In genomic region chr3:110454066-110454465, GRCh38 we compare ENCODE assay signal across 34 cellular contexts.
"Had no signal": no experiment of that assay in that cellular context is flagged by ENCODE, and none has a peak within 500 bp of the region (broad histone marks: within the 10 kb centered on the region; RNA-seq: fewer than 3 reads in every experiment).

No MANE protein-coding gene starts in this region.

- H3K27me3 ChIP-seq: brain microvascular endothelial cell, gastroesophageal sphincter, heart right ventricle, hepatocyte had no signal

- DNase-seq: activated CD4-positive, alpha-beta memory T cell treated with anti-CD3 and anti-CD28 coated beads for 36 hours; activated CD4-positive, alpha-beta T cell treated with anti-CD3 and anti-CD28 coated beads for 36 hours; activated CD4-positive, alpha-beta T cell treated with anti-CD3 and anti-CD28 coated beads, Interleukin-2, amount 10 ng/mL, durations not matched to agents 24 days and 14 days; activated CD4-positive, CD25-positive, alpha-beta regulatory T cell; activated CD4-positive, CD25-positive, alpha-beta regulatory T cell treated with anti-CD3 and anti-CD28 coated beads, Interleukin-2, amount 50 U/mL, for 72 hours; activated CD8-positive, alpha-beta memory T cell treated with anti-CD3 and anti-CD28 coated beads, Interleukin-2, amount 10 ng/mL, durations not matched to agents 7 days and 5 days; activated CD8-positive, alpha-beta memory T cell treated with anti-CD3 and anti-CD28 coated beads, Interleukin-2, amount 50 U/mL, for 4 hours; activated CD8-positive, alpha-beta T cell treated with anti-CD3 and anti-CD28 coated beads, Interleukin-2, amount 10 ng/mL, durations not matched to agents 7 days and 5 days; activated gamma-delta T cell; activated naive CD4-positive, alpha-beta T cell; activated naive CD4-positive, alpha-beta T cell treated with anti-CD3 and anti-CD28 coated beads, Interleukin-2, amount 10 ng/mL, durations not matched to agents 7 days and 5 days; activated naive CD8-positive, alpha-beta T cell treated with anti-CD3 and anti-CD28 coated beads, Interleukin-2, amount 10 ng/mL, durations not matched to agents 7 days and 5 days; activated T-cell treated with anti-CD3 and anti-CD28 coated beads, Interleukin-2, amount 50 U/mL, for 1 hour; activated T-cell treated with anti-CD3 and anti-CD28 coated beads, Interleukin-2, amount 50 U/mL, for 48 hours; amniotic stem cell; anterior cingulate cortex; brain microvascular endothelial cell; cortex of kidney; effector CD8-positive, alpha-beta T cell; foreskin melanocyte; heart right ventricle; T-helper 1 cell; T-helper 17 cell; T1000 had no signal

- H3K4me1 Mint-ChIP-seq: activated CD4-positive, alpha-beta T cell treated with anti-CD3 and anti-CD28 coated beads for 36 hours; activated CD4-positive, alpha-beta T cell treated with anti-CD3 and anti-CD28 coated beads, Interleukin-2, amount 10 ng/mL, durations not matched to agents 24 days and 14 days; activated CD8-positive, alpha-beta memory T cell treated with anti-CD3 and anti-CD28 coated beads, Interleukin-2, amount 10 ng/mL, durations not matched to agents 7 days and 5 days; activated naive CD4-positive, alpha-beta T cell treated with anti-CD3 and anti-CD28 coated beads, Interleukin-2, amount 10 ng/mL, durations not matched to agents 7 days and 5 days; activated naive CD8-positive, alpha-beta T cell treated with anti-CD3 and anti-CD28 coated beads, Interleukin-2, amount 10 ng/mL, durations not matched to agents 7 days and 5 days; central memory CD8-positive, alpha-beta T cell; T-helper 17 cell had no signal

- H3K27ac Mint-ChIP-seq: activated CD4-positive, alpha-beta memory T cell treated with anti-CD3 and anti-CD28 coated beads for 36 hours; activated CD4-positive, alpha-beta T cell treated with anti-CD3 and anti-CD28 coated beads for 36 hours; activated CD4-positive, alpha-beta T cell treated with anti-CD3 and anti-CD28 coated beads, Interleukin-2, amount 10 ng/mL, durations not matched to agents 24 days and 14 days; activated CD8-positive, alpha-beta memory T cell treated with anti-CD3 and anti-CD28 coated beads, Interleukin-2, amount 10 ng/mL, durations not matched to agents 7 days and 5 days; activated CD8-positive, alpha-beta T cell treated with anti-CD3 and anti-CD28 coated beads, Interleukin-2, amount 10 ng/mL, durations not matched to agents 7 days and 5 days; activated naive CD4-positive, alpha-beta T cell treated with anti-CD3 and anti-CD28 coated beads, Interleukin-2, amount 10 ng/mL, durations not matched to agents 7 days and 5 days; activated naive CD4-positive, alpha-beta T cell treated with anti-CD3 and anti-CD28 coated beads, Interleukin-2, amount 50 U/mL, for 72 hours; activated naive CD8-positive, alpha-beta T cell treated with anti-CD3 and anti-CD28 coated beads, Interleukin-2, amount 10 ng/mL, durations not matched to agents 7 days and 5 days; T-helper 17 cell; T-helper 2 cell treated with Interferon-gamma antibody and Interleukin-4, amounts not matched to agents 5 μg/mL and 100 μg/mL, for 36 hours had no signal

- H3K9me3 ChIP-seq: gastroesophageal sphincter had no signal

- H3K36me3 Mint-ChIP-seq: activated CD4-positive, alpha-beta memory T cell treated with anti-CD3 and anti-CD28 coated beads for 36 hours; activated CD8-positive, alpha-beta memory T cell treated with anti-CD3 and anti-CD28 coated beads, Interleukin-2, amount 10 ng/mL, durations not matched to agents 7 days and 5 days; activated naive CD4-positive, alpha-beta T cell treated with anti-CD3 and anti-CD28 coated beads, Interleukin-2, amount 10 ng/mL, durations not matched to agents 7 days and 5 days; activated naive CD8-positive, alpha-beta T cell treated with anti-CD3 and anti-CD28 coated beads, Interleukin-2, amount 10 ng/mL, durations not matched to agents 7 days and 5 days had no signal

- H3K27ac ChIP-seq: brain microvascular endothelial cell, gastroesophageal sphincter, heart right ventricle, hepatocyte had no signal

- H3K4me1 ChIP-seq: gastroesophageal sphincter, heart right ventricle had no signal

- H3K27me3 Mint-ChIP-seq: activated CD4-positive, alpha-beta memory T cell treated with anti-CD3 and anti-CD28 coated beads for 36 hours; activated CD4-positive, alpha-beta T cell treated with anti-CD3 and anti-CD28 coated beads for 36 hours; activated CD4-positive, alpha-beta T cell treated with anti-CD3 and anti-CD28 coated beads, Interleukin-2, amount 10 ng/mL, durations not matched to agents 24 days and 14 days; activated CD8-positive, alpha-beta memory T cell treated with anti-CD3 and anti-CD28 coated beads, Interleukin-2, amount 10 ng/mL, durations not matched to agents 7 days and 5 days; activated naive CD4-positive, alpha-beta T cell treated with anti-CD3 and anti-CD28 coated beads, Interleukin-2, amount 10 ng/mL, durations not matched to agents 7 days and 5 days; central memory CD8-positive, alpha-beta T cell; T-helper 17 cell had no signal

- H3K4me3 Mint-ChIP-seq: activated CD4-positive, alpha-beta memory T cell treated with anti-CD3 and anti-CD28 coated beads for 36 hours; activated CD4-positive, alpha-beta T cell treated with anti-CD3 and anti-CD28 coated beads for 36 hours; activated CD4-positive, alpha-beta T cell treated with anti-CD3 and anti-CD28 coated beads, Interleukin-2, amount 10 ng/mL, durations not matched to agents 24 days and 14 days; activated CD8-positive, alpha-beta memory T cell treated with anti-CD3 and anti-CD28 coated beads, Interleukin-2, amount 10 ng/mL, durations not matched to agents 7 days and 5 days; activated CD8-positive, alpha-beta T cell treated with anti-CD3 and anti-CD28 coated beads, Interleukin-2, amount 10 ng/mL, durations not matched to agents 7 days and 5 days; activated naive CD4-positive, alpha-beta T cell treated with anti-CD3 and anti-CD28 coated beads, Interleukin-2, amount 10 ng/mL, durations not matched to agents 7 days and 5 days; activated naive CD8-positive, alpha-beta T cell treated with anti-CD3 and anti-CD28 coated beads, Interleukin-2, amount 10 ng/mL, durations not matched to agents 7 days and 5 days; central memory CD8-positive, alpha-beta T cell; T-helper 17 cell; T-helper 2 cell treated with Interferon-gamma antibody and Interleukin-4, amounts not matched to agents 5 μg/mL and 100 μg/mL, for 36 hours had no signal

- H3K9me3 Mint-ChIP-seq: activated CD4-positive, alpha-beta memory T cell treated with anti-CD3 and anti-CD28 coated beads for 36 hours; activated CD4-positive, alpha-beta T cell treated with anti-CD3 and anti-CD28 coated beads, Interleukin-2, amount 10 ng/mL, durations not matched to agents 24 days and 14 days; central memory CD8-positive, alpha-beta T cell; T-helper 2 cell treated with Interferon-gamma antibody and Interleukin-4, amounts not matched to agents 5 μg/mL and 100 μg/mL, for 36 hours had no signal

- H3K79me2 ChIP-seq: hepatocyte had no signal

- FAIRE-seq: astrocyte, bronchial epithelial cell, colon, endometrium had no signal

- H2AFZ ChIP-seq: hepatocyte had no signal

- ATAC-seq: activated CD4-positive, alpha-beta T cell treated with anti-CD3 and anti-CD28 coated beads for 36 hours; activated CD8-positive, alpha-beta memory T cell treated with anti-CD3 and anti-CD28 coated beads, Interleukin-2, amount 10 ng/mL, durations not matched to agents 7 days and 5 days; activated CD8-positive, alpha-beta T cell treated with anti-CD3 and anti-CD28 coated beads, Interleukin-2, amount 10 ng/mL, durations not matched to agents 7 days and 5 days; activated naive CD4-positive, alpha-beta T cell treated with anti-CD3 and anti-CD28 coated beads, Interleukin-2, amount 50 U/mL, for 72 hours; esophagus mucosa; gastroesophageal sphincter; heart right ventricle; T-helper 17 cell had no signal

- H3K4me2 ChIP-seq: hepatocyte had no signal

- H3K36me3 ChIP-seq: brain microvascular endothelial cell, gastroesophageal sphincter, heart right ventricle had no signal

- H3K4me3 ChIP-seq: gastroesophageal sphincter, heart right ventricle, hepatocyte had no signal
